20 cellular contexts compared by ENCODE assay signal in the genomic region with DNA sequence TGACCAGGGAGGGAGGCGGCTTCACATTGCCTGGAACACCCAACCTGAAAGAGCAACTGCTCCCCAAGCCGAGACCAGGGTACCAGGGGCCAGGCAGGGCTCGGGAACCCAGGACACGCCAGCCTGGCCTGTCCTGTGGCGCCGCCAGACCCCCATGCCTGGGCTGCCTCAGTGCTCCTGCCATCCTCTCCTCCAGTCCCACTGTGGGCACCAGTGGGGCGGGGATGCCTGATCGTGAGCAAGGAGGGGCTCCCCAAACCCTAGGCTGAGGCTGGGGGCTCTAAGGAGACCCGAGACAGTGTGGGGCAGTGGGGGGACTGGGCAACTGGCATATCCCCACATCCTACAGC. TPM values are rescaled to one million over a fixed set of nuclear protein-coding genes. Genes with fewer than 3 reads are reported as not detected.
"Had no signal": no experiment of that assay in that cellular context is flagged by ENCODE, and none has a peak within 500 bp of the region (broad histone marks: within the 10 kb centered on the region; RNA-seq: fewer than 3 reads in every experiment).

No MANE protein-coding gene starts in this region.

- DNase-seq: activated B cell treated with CpG ODN at 0.5 μM for 24 hours; activated CD4-positive, alpha-beta T cell treated with anti-CD3 and anti-CD28 coated beads, Interleukin-2, amount 50 U/mL, for 4 hours; activated naive CD4-positive, alpha-beta T cell treated with anti-CD3 and anti-CD28 coated beads, Interleukin-2, amount 10 ng/mL, durations not matched to agents 7 days and 5 days; activated T-cell treated with anti-CD3 and anti-CD28 coated beads, Interleukin-2, amount 50 U/mL, for 48 hours; amygdala; body of pancreas; caudate nucleus; effector memory CD4-positive, alpha-beta T cell; nephron progenitor cell; nucleus accumbens; stimulated activated CD4-positive, alpha-beta T cell treated with anti-CD3 and anti-CD28 coated beads, Interleukin-4, amount 100 ng/mL, for 24 hours; stimulated activated naive CD8-positive, alpha-beta T cell treated with anti-CD3 and anti-CD28 coated beads, Interleukin-15, Interleukin-2, amounts not matched to agents 100 U/mL and 50 U/mL, for 24 hours; substantia nigra had no signal

- H3K9ac ChIP-seq: parathyroid adenoma had no signal

- H3K4me1 Mint-ChIP-seq: activated B cell treated with CpG ODN at 0.5 μM for 24 hours; activated naive CD4-positive, alpha-beta T cell treated with anti-CD3 and anti-CD28 coated beads, Interleukin-2, amount 10 ng/mL, durations not matched to agents 7 days and 5 days had no signal

- H3K4me1 ChIP-seq: foreskin keratinocyte, parathyroid adenoma, tibial artery had no signal

- ATAC-seq: body of pancreas; left lobe of liver; stimulated activated naive CD8-positive, alpha-beta T cell treated with anti-CD3 and anti-CD28 coated beads, Interleukin-15, Interleukin-2, amounts not matched to agents 100 U/mL and 50 U/mL, for 24 hours had no signal

- H3K9me3 Mint-ChIP-seq: activated B cell treated with CpG ODN at 0.5 μM for 24 hours; activated naive CD4-positive, alpha-beta T cell treated with anti-CD3 and anti-CD28 coated beads, Interleukin-2, amount 10 ng/mL, durations not matched to agents 7 days and 5 days; nephron progenitor cell; T-helper 1 cell treated with Interleukin-12 subunit alpha and Interleukin-12 subunit beta and Interleukin-4 antibody, amounts not matched to agents 30 μg/mL and 1 μg/mL, for 36 hours had no signal

- H3K27ac Mint-ChIP-seq: activated B cell treated with CpG ODN at 0.5 μM for 24 hours; activated CD4-positive, alpha-beta T cell treated with anti-CD3 and anti-CD28 coated beads for 36 hours; activated naive CD4-positive, alpha-beta T cell treated with anti-CD3 and anti-CD28 coated beads, Interleukin-2, amount 10 ng/mL, durations not matched to agents 7 days and 5 days; T-helper 1 cell treated with Interleukin-12 subunit alpha and Interleukin-12 subunit beta and Interleukin-4 antibody, amounts not matched to agents 30 μg/mL and 1 μg/mL, for 36 hours had no signal

- H3K36me3 ChIP-seq: tibial artery had no signal

- H2AFZ ChIP-seq: parathyroid adenoma had no signal

- H3K4me3 ChIP-seq: body of pancreas, tibial artery had no signal

- H3K36me3 Mint-ChIP-seq: activated naive CD4-positive, alpha-beta T cell treated with anti-CD3 and anti-CD28 coated beads, Interleukin-2, amount 10 ng/mL, durations not matched to agents 7 days and 5 days had no signal

- H3K27me3 ChIP-seq: body of pancreas, foreskin keratinocyte had no signal

- H3K27me3 Mint-ChIP-seq: activated B cell treated with CpG ODN at 0.5 μM for 24 hours; activated CD4-positive, alpha-beta T cell treated with anti-CD3 and anti-CD28 coated beads for 36 hours; activated naive CD4-positive, alpha-beta T cell treated with anti-CD3 and anti-CD28 coated beads, Interleukin-2, amount 10 ng/mL, durations not matched to agents 7 days and 5 days had no signal

- H3K27ac ChIP-seq: body of pancreas, foreskin keratinocyte, parathyroid adenoma, tibial artery had no signal

- H3K9me3 ChIP-seq: body of pancreas, tibial artery had no signal

- H3K4me3 Mint-ChIP-seq: activated B cell treated with CpG ODN at 0.5 μM for 24 hours; activated CD4-positive, alpha-beta T cell treated with anti-CD3 and anti-CD28 coated beads for 36 hours; activated naive CD4-positive, alpha-beta T cell treated with anti-CD3 and anti-CD28 coated beads, Interleukin-2, amount 10 ng/mL, durations not matched to agents 7 days and 5 days; nephron progenitor cell; T-helper 1 cell treated with Interleukin-12 subunit alpha and Interleukin-12 subunit beta and Interleukin-4 antibody, amounts not matched to agents 30 μg/mL and 1 μg/mL, for 36 hours had no signal

- H3K79me2 ChIP-seq: parathyroid adenoma had no signal

RNA-seq across cellular contexts. Expression of a gene that starts 45.1 kb away (rescaled TPM):
- total RNA-seq: activated B cell treated with CpG ODN at 0.5 μM for 24 hours; activated CD8-positive, alpha-beta memory T cell treated with anti-CD3 and anti-CD28 coated beads for 36 hours had no signal
